Comparison of ENCODE assay signal across 24 cellular contexts in genomic region chr7:46705416-46706255, GRCh38.
DNase-seq lines count a peak whose midpoint lies in the region; TF ChIP-seq lines count a peak whose summit lies in the region.
"Had no signal": no experiment of that assay in that cellular context is flagged by ENCODE, and none has a peak within 500 bp of the region (broad histone marks: within the 10 kb centered on the region; RNA-seq: fewer than 3 reads in every experiment).

No MANE protein-coding gene starts in this region.

- peak overlapping the region; percentile 66 for H3K4me2 ChIP-seq in fibroblast of lung (ENCODE audit: extremely low read depth, insufficient read depth, low read length)

- H3K36me3 Mint-ChIP-seq in endodermal cell (ENCODE audit: low read depth) = no peaks in the 10 kb centered on the region
- H3K36me3 Mint-ChIP-seq: stimulated activated naive B cell treated with anti-CD40 and anti-IgM and Interleukin-4, amounts not matched to agents 10 μg/mL and 1 μg/mL and 100 μg/mL, for 72 hours; type B pancreatic cell had no signal

- intact Hi-C loops in testis (cut with DNase I; ENCODE audit: low total_unique reads) = no loop called here

- DNase-seq in AG08396 (ENCODE audit: low spot score) (peak; percentile 14), M059J (ENCODE audit: low read depth) (peak; percentile 19), fibroblast of lung (ENCODE audit: low read depth in 2 of 2) (peak; percentile 32 to 68), myocyte (ENCODE audit: low read depth) (peak; percentile 58), HK-2 (ENCODE audit: unreplicated experiment) (no peak), endodermal cell (no peak), testis (no peak)
- DNase-seq in activated CD4-positive, alpha-beta T cell treated with anti-CD3 and anti-CD28 coated beads, Interleukin-2, amount 50 U/mL, for 1 hour = no peak
- DNase-seq: activated CD4-positive, alpha-beta T cell treated with anti-CD3 and anti-CD28 coated beads, Interleukin-2, amount 50 U/mL, for 4 hours; activated naive CD4-positive, alpha-beta T cell treated with anti-CD3 and anti-CD28 coated beads for 36 hours; body of pancreas; Caco-2; colonic mucosa; HCEC 1CT; KG1; mammary epithelial cell; NCI-H2029 treated with DMSO at 0.1 percent for 48 hours; NCI-H524; Right ventricle myocardium superior; stimulated activated naive B cell treated with anti-CD40 and anti-IgM and Interleukin-4, amounts not matched to agents 10 μg/mL and 1 μg/mL and 100 μg/mL, for 72 hours; T-helper 1 cell had no signal

- no peak overlapping the region for H3K27ac Mint-ChIP-seq in endodermal cell
- H3K27ac Mint-ChIP-seq: activated naive CD4-positive, alpha-beta T cell treated with anti-CD3 and anti-CD28 coated beads for 36 hours; stimulated activated naive B cell treated with anti-CD40 and anti-IgM and Interleukin-4, amounts not matched to agents 10 μg/mL and 1 μg/mL and 100 μg/mL, for 72 hours; type B pancreatic cell had no signal

- H3K27me3 Mint-ChIP-seq in endodermal cell (ENCODE audit: insufficient read depth) = no peaks in the 10 kb centered on the region
- H3K27me3 Mint-ChIP-seq: stimulated activated naive B cell treated with anti-CD40 and anti-IgM and Interleukin-4, amounts not matched to agents 10 μg/mL and 1 μg/mL and 100 μg/mL, for 72 hours; type B pancreatic cell had no signal

- no peak overlapping the region for H3K4me3 Mint-ChIP-seq in endodermal cell
- H3K4me3 Mint-ChIP-seq: activated naive CD4-positive, alpha-beta T cell treated with anti-CD3 and anti-CD28 coated beads for 36 hours; neural crest cell; stimulated activated naive B cell treated with anti-CD40 and anti-IgM and Interleukin-4, amounts not matched to agents 10 μg/mL and 1 μg/mL and 100 μg/mL, for 72 hours; type B pancreatic cell had no signal

- TF ChIP-seq CTCF in fibroblast of lung (conservative IDR thresholded peaks at IDR 0.05 in 1 of 2, IDR thresholded peaks at IDR 0.05 in 1 of 2; ENCODE audit: low read depth in 1 of 2, low read length in 2 of 2) (no peak), endodermal cell (conservative IDR thresholded peaks at IDR 0.05) (no peak), testis (IDR thresholded peaks at IDR 0.05) (no peak)

- 92 to 95% methylated on average over 4 to 6 of the region's 7 CpGs for WGBS in endodermal cell (ENCODE audit: insufficient coverage in 1 of 2, insufficient read length in 1 of 2), 2 experiments
- 52 to 58% methylated on average over 7 of the region's 7 CpGs for WGBS in testis, 2 donors

- H3K4me1 ChIP-seq in fibroblast of lung (ENCODE audit: control insufficient read depth, extremely low read depth, insufficient read depth, low read length) = peaks cover 5% of the 10 kb centered on the region
- H3K4me1 ChIP-seq in endodermal cell (ENCODE audit: control insufficient read depth, insufficient read depth, low read length) = no peaks in the 10 kb centered on the region
- no peaks in the 10 kb centered on the region for H3K4me1 ChIP-seq in testis
- H3K4me1 ChIP-seq: Caco-2, colonic mucosa had no signal

- H3K9me3 ChIP-seq in fibroblast of lung (ENCODE audit: control insufficient read depth, insufficient read depth, low read depth, low read length) (no peaks in the 10 kb centered on the region), endodermal cell (ENCODE audit: control insufficient read depth, low read length) (peaks cover 4% of the 10 kb centered on the region), testis (no peaks in the 10 kb centered on the region)
- H3K9me3 ChIP-seq: body of pancreas, Caco-2, colonic mucosa had no signal

- no peaks in the 10 kb centered on the region for H4K20me1 ChIP-seq in fibroblast of lung (ENCODE audit: control insufficient read depth, extremely low read depth, insufficient read depth, low read length)

- no peaks in the 10 kb centered on the region for H3K36me3 ChIP-seq in fibroblast of lung (ENCODE audit: control insufficient read depth, insufficient read depth, low read length)
- no peaks in the 10 kb centered on the region for H3K36me3 ChIP-seq in endodermal cell (ENCODE audit: control insufficient read depth, insufficient read depth, low read length)
- H3K36me3 ChIP-seq in testis (ENCODE audit: low read depth, missing control alignments) = no peaks in the 10 kb centered on the region
- H3K36me3 ChIP-seq: colonic mucosa had no signal

- H3K9ac ChIP-seq in fibroblast of lung (ENCODE audit: insufficient read depth, low read length) (no peak overlapping the region), endodermal cell (ENCODE audit: extremely low read depth, low read length, poor library complexity, severe bottlenecking) (no peak overlapping the region)

- H3K4me1 Mint-ChIP-seq in endodermal cell = no peaks in the 10 kb centered on the region
- H3K4me1 Mint-ChIP-seq: stimulated activated naive B cell treated with anti-CD40 and anti-IgM and Interleukin-4, amounts not matched to agents 10 μg/mL and 1 μg/mL and 100 μg/mL, for 72 hours had no signal

- peak overlapping the region; percentile 29 for H2AFZ ChIP-seq in fibroblast of lung (ENCODE audit: low read length)

- H3K27me3 ChIP-seq in fibroblast of lung (ENCODE audit: control insufficient read depth, insufficient read depth, low read length) (no peaks in the 10 kb centered on the region), endodermal cell (ENCODE audit: control insufficient read depth, insufficient read depth, low read length, poor library complexity, severe bottlenecking) (no peaks in the 10 kb centered on the region), testis (no peaks in the 10 kb centered on the region)
- H3K27me3 ChIP-seq: body of pancreas, colonic mucosa had no signal

- H3K9me3 Mint-ChIP-seq in endodermal cell = peaks cover 4% of the 10 kb centered on the region
- H3K9me3 Mint-ChIP-seq: activated naive CD4-positive, alpha-beta T cell treated with anti-CD3 and anti-CD28 coated beads for 36 hours; neural crest cell; type B pancreatic cell had no signal

- H3K79me2 ChIP-seq in fibroblast of lung (ENCODE audit: control insufficient read depth, insufficient read depth, low read length) = no peaks in the 10 kb centered on the region

- no peak overlapping the region for H3K4me3 ChIP-seq in fibroblast of lung (replicated peaks in 1 of 4; ENCODE audit: control extremely low read depth in 1 of 4, insufficient read depth in 1 of 4, low read depth in 3 of 4, low read length in 4 of 4)
- no peak overlapping the region for H3K4me3 ChIP-seq in endodermal cell (ENCODE audit: low read length)
- no peak overlapping the region for H3K4me3 ChIP-seq in testis
- H3K4me3 ChIP-seq: body of pancreas, colonic mucosa had no signal

- H3K27ac ChIP-seq in fibroblast of lung (ENCODE audit: insufficient read depth, low read length) (no peak overlapping the region), endodermal cell (ENCODE audit: low read depth, low read length) (no peak overlapping the region), testis (no peak overlapping the region)
- H3K27ac ChIP-seq: body of pancreas, colonic mucosa, epithelial cell of prostate had no signal

- no peak for TF ChIP-seq POLR2A in testis (IDR thresholded peaks at IDR 0.05)

Comparison
In these comparisons a context has a peak if more than half of its experiments do, and no peak if none do; other contexts are left out.
1. DNase-seq: peak in AG08396 (single experiment), M059J (single experiment), fibroblast of lung (2 of 2) and myocyte (single experiment); none in HK-2 (single experiment), endodermal cell (single experiment), activated CD4-positive, alpha-beta T cell treated with anti-CD3 and anti-CD28 coated beads, Interleukin-2, amount 50 U/mL, for 1 hour (single experiment) and testis (single experiment).